15 cellular contexts compared by ENCODE assay signal in genomic region chr14:105023144-105023543, GRCh38. TPM values are rescaled to one million over a fixed set of nuclear protein-coding genes. Genes with fewer than 3 reads are reported as not detected.
DNase-seq lines count a peak whose midpoint lies in the region; ATAC-seq and TF ChIP-seq lines count a peak whose summit lies in the region.
"Had no signal": no experiment of that assay in that cellular context is flagged by ENCODE, and none has a peak within 500 bp of the region (broad histone marks: within the 10 kb centered on the region; RNA-seq: fewer than 3 reads in every experiment).

No MANE protein-coding gene starts in this region.

- H3K36me3 Mint-ChIP-seq in H9 (ENCODE audit: insufficient read depth in 1 of 3, low read depth in 3 of 3) = peaks cover 5 to 10% (median 10%) of the 10 kb centered on the region in 3 experiments; a peak in 6 of 7 replicates
- peaks cover 39% of the 10 kb centered on the region for H3K36me3 Mint-ChIP-seq in activated CD4-positive, alpha-beta memory T cell treated with anti-CD3 and anti-CD28 coated beads, Interleukin-2, amount 10 ng/mL, durations not matched to agents 7 days and 5 days (ENCODE audit: low read depth)

- no peak overlapping the region for H2BK15ac ChIP-seq in H9 (ENCODE audit: low read depth, low read length)

- no peak for ATAC-seq in foreskin keratinocyte
- no peak for ATAC-seq in GM19463 (IDR thresholded peaks at IDR 0.05; ENCODE audit: unreplicated experiment)
- ATAC-seq in Right ventricle myocardium inferior = no peak

- intact Hi-C loops in Right ventricle myocardium inferior (cut with DNase I) = no loop called here

- H2BK20ac ChIP-seq in H9 (ENCODE audit: low read depth, low read length, poor library complexity, severe bottlenecking) = no peak overlapping the region

- H3K4me3 ChIP-seq in MM.1S (ENCODE audit: low read length) = no peak overlapping the region
- H3K4me3 ChIP-seq: esophagus squamous epithelium had no signal

- no peak overlapping the region for H3K4me2 ChIP-seq in H9 (ENCODE audit: insufficient read depth, insufficient read length, low read length)
- H3K4me2 ChIP-seq in MM.1S (ENCODE audit: low read depth, low read length) = no peak overlapping the region

- H3K27ac ChIP-seq in H9 (ENCODE audit: insufficient read length, low read depth, low read length) = no peak overlapping the region
- peak overlapping the region; percentile 49 for H3K27ac ChIP-seq in foreskin keratinocyte
- H3K27ac ChIP-seq in MM.1S (ENCODE audit: low read length) = no peak overlapping the region
- H3K27ac ChIP-seq: C4-2B, esophagus squamous epithelium had no signal

- DNase-seq in ACHN (peak; percentile 68), H9 (no peak), foreskin keratinocyte (peak in 1 of 2 donors; percentile 42), Right ventricle myocardium inferior (ENCODE audit: missing footprints) (no peak), MM.1S (no peak), erythroblast (lab: John Stamatoyannopoulos, UW) (no peak)
- DNase-seq in activated CD4-positive, alpha-beta memory T cell treated with anti-CD3 and anti-CD28 coated beads, Interleukin-2, amount 10 ng/mL, durations not matched to agents 7 days and 5 days = no peak
- DNase-seq: activated CD8-positive, alpha-beta memory T cell treated with anti-CD3 and anti-CD28 coated beads, Interleukin-2, amount 50 U/mL, for 4 hours; esophagus squamous epithelium; mesendoderm; T-helper 9 cell had no signal

- H3K14ac ChIP-seq in H9 (ENCODE audit: insufficient read depth, low read length) = no peak overlapping the region

- no peaks in the 10 kb centered on the region for H4K20me1 ChIP-seq in H9 (ENCODE audit: control insufficient read depth, insufficient read depth, insufficient read length)
- peaks cover 3% of the 10 kb centered on the region; the same call in 1 of the 2 replicates for H4K20me1 ChIP-seq in MM.1S (ENCODE audit: insufficient read depth, low read length)

- H3K23me2 ChIP-seq in H9 (ENCODE audit: insufficient read length, low read depth, low read length, poor library complexity, severe bottlenecking) = peaks cover 13% of the 10 kb centered on the region

- no peak overlapping the region for H2AK5ac ChIP-seq in H9 (ENCODE audit: insufficient read length, low read length)

- no peak overlapping the region for H2BK5ac ChIP-seq in H9 (ENCODE audit: insufficient read length, low read length)

- H3K79me1 ChIP-seq in H9 (ENCODE audit: insufficient read depth, low read depth, low read length, poor library complexity, severe bottlenecking) = peaks cover 9% of the 10 kb centered on the region

- H3K9me3 ChIP-seq in H9 (ENCODE audit: control insufficient read depth, low read depth, low read length) (no peaks in the 10 kb centered on the region), MM.1S (replicated peaks; ENCODE audit: insufficient read depth, low read length) (no peaks in the 10 kb centered on the region)
- H3K9me3 ChIP-seq: esophagus squamous epithelium had no signal

- no peak overlapping the region for H4K91ac ChIP-seq in H9 (ENCODE audit: insufficient read length, low read depth, low read length)

- H3K27ac Mint-ChIP-seq in H9 = no peak overlapping the region
- H3K27ac Mint-ChIP-seq in activated CD4-positive, alpha-beta memory T cell treated with anti-CD3 and anti-CD28 coated beads, Interleukin-2, amount 10 ng/mL, durations not matched to agents 7 days and 5 days = peak overlapping the region; percentile 53

- H3K27me3 Mint-ChIP-seq in H9 (ENCODE audit: low read depth) = peaks cover 12% of the 10 kb centered on the region
- no peaks in the 10 kb centered on the region for H3K27me3 Mint-ChIP-seq in activated CD4-positive, alpha-beta memory T cell treated with anti-CD3 and anti-CD28 coated beads, Interleukin-2, amount 10 ng/mL, durations not matched to agents 7 days and 5 days

- H3K9me2 ChIP-seq in MM.1S (replicated peaks; ENCODE audit: insufficient read depth, low read length) = no peaks in the 10 kb centered on the region

- WGBS in H9 (ENCODE audit: extremely low coverage, insufficient read length, low lambda C conversion rate) = no CpG with 5 or more reads among the region's 11 CpGs

- H4K8ac ChIP-seq in H9 (replicated peaks; ENCODE audit: insufficient read length, low read depth, low read length) = no peak overlapping the region

- H3K36me3 ChIP-seq in MM.1S (replicated peaks; ENCODE audit: insufficient read depth, low read length) = no peaks in the 10 kb centered on the region
- H3K36me3 ChIP-seq: esophagus squamous epithelium had no signal

- POLR2A ChIA-PET in activated CD4-positive, alpha-beta memory T cell treated with anti-CD3 and anti-CD28 coated beads, Interleukin-2, amount 10 ng/mL, durations not matched to agents 7 days and 5 days (lab: Charles Lee) = interaction anchor here (7.6 kb wide), 1 partner anchor 39 kb away, joined by 120 read pairs; the partner anchor contains the start of gene GPR132

- H3F3A ChIP-seq in MM.1S (ENCODE audit: insufficient read depth, low read length) = peaks cover 6% of the 10 kb centered on the region

- CTCF ChIA-PET in activated CD4-positive, alpha-beta memory T cell treated with anti-CD3 and anti-CD28 coated beads, Interleukin-2, amount 10 ng/mL, durations not matched to agents 7 days and 5 days (lab: Charles Lee) = interaction anchor here (6.2 kb wide), 1 partner anchor 22 kb away, joined by 59 read pairs; no protein-coding TSS in a partner anchor

- H3K27me3 ChIP-seq in H9 (ENCODE audit: insufficient read depth, low read length) = no peaks in the 10 kb centered on the region
- H3K27me3 ChIP-seq in foreskin keratinocyte = no peaks in the 10 kb centered on the region
- H3K27me3 ChIP-seq in MM.1S (replicated peaks; ENCODE audit: insufficient read depth, low read length) = no peaks in the 10 kb centered on the region
- H3K27me3 ChIP-seq: esophagus squamous epithelium had no signal

- peaks cover 0 to 5% of the 10 kb centered on the region in 2 experiments; a peak in 2 of 5 replicates for H3K9me3 Mint-ChIP-seq in H9
- H3K9me3 Mint-ChIP-seq in activated CD4-positive, alpha-beta memory T cell treated with anti-CD3 and anti-CD28 coated beads, Interleukin-2, amount 10 ng/mL, durations not matched to agents 7 days and 5 days = peaks cover 2% of the 10 kb centered on the region

- no peak overlapping the region for H2BK12ac ChIP-seq in H9 (ENCODE audit: insufficient read length, low read depth, low read length)

- no peak overlapping the region for H4K5ac ChIP-seq in H9 (ENCODE audit: insufficient read length, low read depth, low read length)

- H3T11ph ChIP-seq in H9 (ENCODE audit: low read length) = no peak overlapping the region

- no peak overlapping the region for H3K18ac ChIP-seq in H9 (ENCODE audit: insufficient read length, low read depth, low read length)

- H2BK120ac ChIP-seq in H9 (ENCODE audit: low read depth, low read length, poor library complexity, severe bottlenecking) = no peak overlapping the region

- no peak overlapping the region for H3K9ac ChIP-seq in H9 (ENCODE audit: extremely low read depth, insufficient read length, low read length)
- H3K9ac ChIP-seq in MM.1S (ENCODE audit: low read length) = no peak overlapping the region

- H3K4me1 Mint-ChIP-seq in H9 = peaks cover 30 to 34% of the 10 kb centered on the region in 2 experiments
- peaks cover 75% of the 10 kb centered on the region for H3K4me1 Mint-ChIP-seq in activated CD4-positive, alpha-beta memory T cell treated with anti-CD3 and anti-CD28 coated beads, Interleukin-2, amount 10 ng/mL, durations not matched to agents 7 days and 5 days

- no peak overlapping the region for H3K23ac ChIP-seq in H9 (ENCODE audit: insufficient read length, low read depth, low read length)

- peaks cover 5% of the 10 kb centered on the region; the same call in 1 of the 2 replicates for H3K4me1 ChIP-seq in H9 (ENCODE audit: insufficient read depth, low read length)
- peaks cover 52% of the 10 kb centered on the region for H3K4me1 ChIP-seq in foreskin keratinocyte
- H3K4me1 ChIP-seq in MM.1S (ENCODE audit: low read length) = peaks cover 14% of the 10 kb centered on the region

- H3K4me3 Mint-ChIP-seq in H9 = peak overlapping the region; percentile 16 to 33; a peak in 3 of 5 replicates
- peak overlapping the region; percentile 26 for H3K4me3 Mint-ChIP-seq in activated CD4-positive, alpha-beta memory T cell treated with anti-CD3 and anti-CD28 coated beads, Interleukin-2, amount 10 ng/mL, durations not matched to agents 7 days and 5 days

- no peak for TF ChIP-seq CTCF in H9 (conservative IDR thresholded peaks at IDR 0.05)
- no peak for TF ChIP-seq CTCF in foreskin keratinocyte (conservative IDR thresholded peaks at IDR 0.05)
- no peak for TF ChIP-seq CTCF in MM.1S (IDR thresholded peaks at IDR 0.05; ENCODE audit: low read length)

- no peak overlapping the region for H3K4ac ChIP-seq in H9 (ENCODE audit: low read depth, low read length)

- H2AFZ ChIP-seq in H9 (ENCODE audit: low read length) (no peak overlapping the region), MM.1S (ENCODE audit: low read length) (no peak overlapping the region)

- H3K79me2 ChIP-seq in H9 (ENCODE audit: insufficient read depth, low read length) (peaks cover 20% of the 10 kb centered on the region), MM.1S (ENCODE audit: low read length) (peaks cover 24% of the 10 kb centered on the region)

- H3K56ac ChIP-seq in H9 (ENCODE audit: insufficient read length, low read depth, low read length) = no peak overlapping the region

- in situ Hi-C loops in ACHN (cut with HindIII; ENCODE audit: low pct_ligation_motif_present, low pct_unique_long_range_greater_than_20kb, low sequenced_read_pairs) = no loop called here

- no peak for TF ChIP-seq POLR2A in erythroblast (IDR thresholded peaks at IDR 0.05; ENCODE audit: low read length)

RNA-seq across cellular contexts. Expression of gene CDCA4, which starts 2.3 kb away (rescaled TPM):
- total RNA-seq in H9 (2021) (57.7 and 58.5 TPM in 2 replicates), foreskin keratinocyte (74.1 and 81.5 TPM in 2 replicates), Right ventricle myocardium inferior (3.1 TPM)
- total RNA-seq in activated CD4-positive, alpha-beta memory T cell treated with anti-CD3 and anti-CD28 coated beads, Interleukin-2, amount 10 ng/mL, durations not matched to agents 7 days and 5 days = 10 to 100 TPM; 57.1 to 57.5 TPM
- polyA plus RNA-seq in foreskin keratinocyte = 70.3 TPM in 2 replicates

RNA-seq across cellular contexts. Expression of gene CLBA1, which starts 37.6 kb away (rescaled TPM):
- total RNA-seq in H9 (2021) (2.4 and 3.0 TPM in 2 replicates), foreskin keratinocyte (7.4 and 8.3 TPM in 2 replicates), Right ventricle myocardium inferior (1.9 TPM)
- total RNA-seq in activated CD4-positive, alpha-beta memory T cell treated with anti-CD3 and anti-CD28 coated beads, Interleukin-2, amount 10 ng/mL, durations not matched to agents 7 days and 5 days = under 1 TPM; 0.38 to 0.68 TPM
- polyA plus RNA-seq in foreskin keratinocyte = 6.1 and 6.8 TPM in 2 replicates

RNA-seq across cellular contexts. Expression of gene GPR132, which starts 42.1 kb away (rescaled TPM):
- total RNA-seq in H9 (2021) (0.20 and 0.24 TPM in 2 replicates), foreskin keratinocyte (not detected in 2 replicates), Right ventricle myocardium inferior (0.89 TPM)
- total RNA-seq in activated CD4-positive, alpha-beta memory T cell treated with anti-CD3 and anti-CD28 coated beads, Interleukin-2, amount 10 ng/mL, durations not matched to agents 7 days and 5 days = 10 to 100 TPM; 51.2 to 51.4 TPM
- polyA plus RNA-seq in foreskin keratinocyte = not detected in 2 replicates
- total RNA-seq: bronchial epithelial cell, LHCN-M2 had no signal

RNA-seq across cellular contexts. Expression of gene AHNAK2, which starts 45.0 kb away (rescaled TPM):
- total RNA-seq in H9 (2021) = 2.3 and 2.8 TPM in 2 replicates
- not detected for total RNA-seq in activated CD4-positive, alpha-beta memory T cell treated with anti-CD3 and anti-CD28 coated beads, Interleukin-2, amount 10 ng/mL, durations not matched to agents 7 days and 5 days
- 183 and 225 TPM in 2 replicates for total RNA-seq in foreskin keratinocyte
- polyA plus RNA-seq in foreskin keratinocyte = 73.0 and 79.4 TPM in 2 replicates
- 2.5 TPM for total RNA-seq in Right ventricle myocardium inferior

Comparison
In these comparisons a context has a peak if more than half of its experiments do, and no peak if none do; other contexts are left out.
1. RNA of gene CDCA4, which starts 2.3 kb away (total RNA-seq): 74.1 to 81.5 TPM in foreskin keratinocyte, 57.7 to 58.5 TPM in H9 and 57.1 to 57.5 TPM in activated CD4-positive, alpha-beta memory T cell treated with anti-CD3 and anti-CD28 coated beads, Interleukin-2, amount 10 ng/mL, durations not matched to agents 7 days and 5 days; 3.1 TPM in Right ventricle myocardium inferior (single experiment); every median in the first group is over 10 times any median in the second.
2. RNA of gene GPR132, which starts 42.1 kb away (total RNA-seq): 51.2 to 51.4 TPM in activated CD4-positive, alpha-beta memory T cell treated with anti-CD3 and anti-CD28 coated beads, Interleukin-2, amount 10 ng/mL, durations not matched to agents 7 days and 5 days; 0.89 TPM in Right ventricle myocardium inferior (single experiment), 0.20 to 0.24 TPM in H9 and not detected in foreskin keratinocyte; every median in the first group is over 10 times any median in the second.